ENCODE assay signal across 8 cellular contexts in the genomic region with DNA sequence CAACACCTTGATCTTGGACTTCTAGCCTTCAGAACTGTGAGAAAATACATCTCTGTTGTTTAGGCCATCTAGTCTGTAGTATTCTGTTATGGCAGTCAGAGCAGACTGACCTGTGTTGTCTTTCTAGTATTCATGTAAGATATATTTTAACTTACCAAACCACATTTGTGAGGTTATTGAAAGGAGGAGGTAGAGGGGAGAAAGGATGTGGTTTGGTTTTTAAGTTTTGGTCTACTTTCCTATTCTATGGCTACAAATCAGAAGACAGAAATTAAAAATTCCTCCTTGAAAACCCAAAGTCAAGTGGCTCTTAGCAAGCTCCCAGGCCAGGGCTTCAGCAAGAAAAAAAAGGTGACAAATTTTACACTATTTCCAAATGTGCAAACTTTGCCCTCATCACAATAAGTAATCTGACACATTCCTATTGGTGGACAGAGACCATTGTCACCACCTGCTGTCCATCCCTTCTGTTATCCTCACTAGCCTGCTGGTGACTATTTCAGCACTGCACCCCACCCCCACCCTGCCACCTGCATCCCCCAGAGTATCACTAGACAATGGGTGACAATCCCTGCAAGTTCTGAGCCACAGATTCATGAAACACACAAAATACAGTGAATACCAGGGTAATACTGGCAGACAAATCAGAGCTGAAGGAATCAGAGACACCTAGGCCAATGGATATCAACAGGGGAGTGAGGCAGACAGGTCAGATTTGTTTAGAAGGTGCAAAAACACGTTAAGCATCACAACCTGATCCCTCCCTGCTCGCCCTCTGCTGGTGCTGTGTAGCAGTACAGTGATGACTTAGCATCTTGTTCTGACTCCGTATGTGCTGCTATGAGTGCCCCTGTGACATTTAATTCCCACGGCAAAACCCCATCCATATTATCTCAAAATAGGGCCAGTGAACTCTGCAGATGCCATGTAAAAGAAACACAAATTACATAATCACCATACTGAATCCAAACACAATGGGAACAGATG.
DNase-seq lines count a peak whose midpoint lies in the region; ATAC-seq, FAIRE-seq and TF ChIP-seq lines count a peak whose summit lies in the region.

No MANE protein-coding gene starts in this region.

- CTCF ChIA-PET in CD4-positive, alpha-beta T cell (lab: Charles Lee) = interaction anchor here (1.4 kb wide), 1 partner anchor 51 kb away, joined by 3 read pairs; no protein-coding TSS in a partner anchor
- CTCF ChIA-PET in HepG2 (lab: Yijun Ruan, JAX; ENCODE audit: low intra/inter-chr PET ratio, low total read pairs) = interaction anchor here (1.5 kb wide), 1 partner anchor 113 kb away, joined by 6 read pairs; no protein-coding TSS in a partner anchor

- TF ChIP-seq POLR2A in HepG2 (IDR thresholded peaks at IDR 0.05; ENCODE audit: insufficient read depth in 1 of 2, low read depth in 2 of 2, low read length in 2 of 2) (no peak), testis (IDR thresholded peaks at IDR 0.05) (no peak)

- in situ Hi-C loops in HepG2 (cut with HindIII; ENCODE audit: extremely low pct_ligation_motif_present, low pct_unique_long_range_greater_than_20kb) = loop anchor here (10.0 kb wide), 1 partner anchor 109 kb away; no protein-coding TSS in a partner anchor

- ATAC-seq in CD4-positive, alpha-beta T cell (ENCODE audit: poor library complexity) = peak; percentile 89
- peak; percentile 75 for ATAC-seq in GM19025 (IDR thresholded peaks at IDR 0.05; ENCODE audit: low read depth, unreplicated experiment)
- ATAC-seq in HG03342 (IDR thresholded peaks at IDR 0.05; ENCODE audit: unreplicated experiment) = peak; percentile 69
- peak; percentile 78 for ATAC-seq in HepG2

- peaks cover 41% of the 10 kb centered on the region for H3K4me1 Mint-ChIP-seq in CD4-positive, alpha-beta T cell (ENCODE audit: low read depth)

- intact Hi-C loops in CD4-positive, alpha-beta T cell (cut with DNase I, micrococcal nuclease) = loop anchor here (1.0 to 10.0 kb wide), 3 partner anchors 61 to 115 kb away; no protein-coding TSS in a partner anchor
- intact Hi-C loops in ascending aorta (cut with DNase I) (no loop called here), HepG2 (cut with micrococcal nuclease; ENCODE audit: unreplicated experiment) (no loop called here), testis (cut with DNase I; ENCODE audit: low total_unique reads) (no loop called here)

- H3K4me2 ChIP-seq in SU-DHL-6 (ENCODE audit: low read depth, low read length, poor library complexity, severe bottlenecking) (no peak overlapping the region), HepG2 (ENCODE audit: low read depth, low read length) (no peak overlapping the region)

- no peak for TF ChIP-seq EP300 in HepG2 (IDR thresholded peaks at IDR 0.05; ENCODE audit: low read depth in 2 of 2, low read length in 2 of 2)
- TF ChIP-seq EP300 in HepG2 (CRISPR knock-in tag; IDR thresholded peaks at IDR 0.05; ENCODE audit: borderline replicate concordance) = no peak

- H3K36me3 ChIP-seq in SU-DHL-6 (ENCODE audit: low read length) = peaks cover 16% of the 10 kb centered on the region
- peaks cover 35 to 60% of the 10 kb centered on the region in 2 donors for H3K36me3 ChIP-seq in ascending aorta
- H3K36me3 ChIP-seq in HepG2 (replicated peaks in 1 of 2; ENCODE audit: control insufficient read depth in 1 of 2, insufficient read depth in 2 of 2, low read length in 2 of 2) = no peaks in the 10 kb centered on the region
- no peaks in the 10 kb centered on the region for H3K36me3 ChIP-seq in testis (ENCODE audit: low read depth, missing control alignments)

- H3K36me3 Mint-ChIP-seq in CD4-positive, alpha-beta T cell (ENCODE audit: low read depth) = peaks cover 100% of the 10 kb centered on the region

- H4K20me1 ChIP-seq in SU-DHL-6 (ENCODE audit: low read depth, low read length) (no peaks in the 10 kb centered on the region), HepG2 (ENCODE audit: insufficient read depth, low read length) (no peaks in the 10 kb centered on the region)

- no peaks in the 10 kb centered on the region for H3K27me3 ChIP-seq in CD4-positive, alpha-beta T cell (ENCODE audit: control insufficient read depth, insufficient read depth, low read length)
- H3K27me3 ChIP-seq in SU-DHL-6 (ENCODE audit: low read length) (no peaks in the 10 kb centered on the region), ascending aorta (no peaks in the 10 kb centered on the region), HepG2 (ENCODE audit: control insufficient read depth in 1 of 2, insufficient read depth in 2 of 2, low read length in 2 of 2) (no peaks in the 10 kb centered on the region), testis (no peaks in the 10 kb centered on the region)

- no TSS peak for BruUV-seq in HepG2 (replicated peaks; lab: Mats Ljungman, UMichigan)

- H2AFZ ChIP-seq in SU-DHL-6 (ENCODE audit: low read depth, low read length, severe bottlenecking) (peak overlapping the region; percentile 11), HepG2 (ENCODE audit: low read length) (no peak overlapping the region)

- no peak overlapping the region for H3K27ac ChIP-seq in CD4-positive, alpha-beta T cell (ENCODE audit: low read depth, low read length)
- H3K27ac ChIP-seq in SU-DHL-6 (ENCODE audit: low read depth, low read length) (no peak overlapping the region), ascending aorta (no peak overlapping the region), HepG2 (ENCODE audit: extremely low read length, insufficient read depth, low read length) (no peak overlapping the region), testis (no peak overlapping the region)

- H3K27ac Mint-ChIP-seq in CD4-positive, alpha-beta T cell = peak overlapping the region; percentile 5

- H3K4me1 ChIP-seq in ascending aorta = no peaks in the 10 kb centered on the region
- peaks cover 10% of the 10 kb centered on the region for H3K4me1 ChIP-seq in HepG2 (ENCODE audit: insufficient read depth, low read length)
- H3K4me1 ChIP-seq in testis = no peaks in the 10 kb centered on the region

- POLR2A ChIA-PET in CD4-positive, alpha-beta T cell (lab: Charles Lee) = no interaction called here
- POLR2A ChIA-PET in HepG2 (lab: Yijun Ruan, JAX) = no interaction called here

- H3K9me3 ChIP-seq in CD4-positive, alpha-beta T cell (ENCODE audit: control insufficient read depth, low read length) = no peaks in the 10 kb centered on the region
- H3K9me3 ChIP-seq in SU-DHL-6 (ENCODE audit: insufficient read depth, low read length) (no peaks in the 10 kb centered on the region), ascending aorta (no peaks in the 10 kb centered on the region), HepG2 (ENCODE audit: low read length) (peaks cover 9% of the 10 kb centered on the region; the same call in 1 of the 2 replicates), testis (no peaks in the 10 kb centered on the region)

- H3K9me2 ChIP-seq in SU-DHL-6 (replicated peaks; ENCODE audit: insufficient read depth, low read length) = no peaks in the 10 kb centered on the region

- peak in 9 of 10 experiments; percentile 11 to 39 (median 22) for DNase-seq in CD4-positive, alpha-beta T cell
- DNase-seq in ascending aorta (ENCODE audit: low spot score in 2 of 2) = no peak
- DNase-seq in HepG2 (ENCODE audit: low spot score) = peak; percentile 24
- peak; percentile 20 for DNase-seq in testis
- DNase-seq in cortex of kidney (lab: John Stamatoyannopoulos, UW) = no peak

- TF ChIP-seq RAD21 in HepG2 (CRISPR knock-in tag; IDR thresholded peaks at IDR 0.05) = no peak

- 0% methylated on average over 4 of the region's 4 CpGs for WGBS in HepG2 (ENCODE audit: low lambda C conversion rate)
- WGBS in testis, 2 donors = 83 to 86% methylated on average over 4 of the region's 4 CpGs

- H3K4me3 Mint-ChIP-seq in CD4-positive, alpha-beta T cell = no peak overlapping the region

- TF ChIP-seq CTCF in CD4-positive, alpha-beta T cell (IDR thresholded peaks at IDR 0.05) = peak; percentile 60
- TF ChIP-seq CTCF in SU-DHL-6 (IDR thresholded peaks at IDR 0.05; ENCODE audit: insufficient read depth, low read length, poor library complexity, severe bottlenecking) = peak; percentile 35
- peak in 2 of 3 experiments; percentile 19 to 23 for TF ChIP-seq CTCF in ascending aorta (IDR thresholded peaks at IDR 0.05)
- peak; percentile 53 for TF ChIP-seq CTCF in HepG2 (CRISPR knock-in tag; IDR thresholded peaks at IDR 0.05)
- peak in 1 of 3 experiments; percentile 16 for TF ChIP-seq CTCF in testis (IDR thresholded peaks at IDR 0.05)

- FAIRE-seq in HepG2 (lab: Jason Lieb, UNC) = peak; percentile 58

- no peaks in the 10 kb centered on the region for H3K27me3 Mint-ChIP-seq in CD4-positive, alpha-beta T cell

- no peak overlapping the region for H3K4me3 ChIP-seq in SU-DHL-6 (ENCODE audit: insufficient read depth, low read length, poor library complexity, severe bottlenecking)
- H3K4me3 ChIP-seq in ascending aorta = no peak overlapping the region
- H3K4me3 ChIP-seq in HepG2 (replicated peaks in 1 of 3; ENCODE audit: insufficient read depth in 1 of 3, low read depth in 2 of 3, low read length in 3 of 3) = no peak overlapping the region
- no peak overlapping the region for H3K4me3 ChIP-seq in testis

- H3K9me3 Mint-ChIP-seq in CD4-positive, alpha-beta T cell = peaks cover 3% of the 10 kb centered on the region

- H3K9ac ChIP-seq in SU-DHL-6 (ENCODE audit: low read length) (no peak overlapping the region), HepG2 (ENCODE audit: insufficient read depth, low read depth, low read length) (no peak overlapping the region)

- H3F3A ChIP-seq in SU-DHL-6 (ENCODE audit: insufficient read depth) = no peaks in the 10 kb centered on the region

- H3K79me2 ChIP-seq in SU-DHL-6 (ENCODE audit: insufficient read depth, low read length) (no peaks in the 10 kb centered on the region), HepG2 (ENCODE audit: insufficient read depth, low read length) (no peaks in the 10 kb centered on the region)

TF ChIP-seq in HepG2, 621 proteins besides CTCF, POLR2A, EP300 and RAD21 (continues in another document):
- TF ChIP-seq MAFF (IDR thresholded peaks at IDR 0.05; ENCODE audit: low read depth, low read length) (peak; percentile 52; the same call in 1 of the 2 replicates), NFE2L2 (IDR thresholded peaks at IDR 0.05; ENCODE audit: low read length) (peak; percentile 63; the same call in 1 of the 2 replicates), ELF1 (CRISPR knock-in tag; IDR thresholded peaks at IDR 0.05) (no peak), ZNF317 (CRISPR knock-in tag; IDR thresholded peaks at IDR 0.05) (peak; percentile 94), SMC3 (IDR thresholded peaks at IDR 0.05; ENCODE audit: low read length) (peak; percentile 25; the same call in 1 of the 2 replicates), NFE2 (CRISPR knock-in tag; IDR thresholded peaks at IDR 0.05) (peak; percentile 99)
- TF ChIP-seq, protein P1, sequence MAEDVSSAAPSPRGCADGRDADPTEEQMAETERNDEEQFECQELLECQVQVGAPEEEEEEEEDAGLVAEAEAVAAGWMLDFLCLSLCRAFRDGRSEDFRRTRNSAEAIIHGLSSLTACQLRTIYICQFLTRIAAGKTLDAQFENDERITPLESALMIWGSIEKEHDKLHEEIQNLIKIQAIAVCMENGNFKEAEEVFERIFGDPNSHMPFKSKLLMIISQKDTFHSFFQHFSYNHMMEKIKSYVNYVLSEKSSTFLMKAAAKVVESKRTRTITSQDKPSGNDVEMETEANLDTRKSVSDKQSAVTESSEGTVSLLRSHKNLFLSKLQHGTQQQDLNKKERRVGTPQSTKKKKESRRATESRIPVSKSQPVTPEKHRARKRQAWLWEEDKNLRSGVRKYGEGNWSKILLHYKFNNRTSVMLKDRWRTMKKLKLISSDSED (CRISPR knock-in tag; IDR thresholded peaks at IDR 0.05) = no peak

Comparison
In these comparisons a context has a peak if more than half of its experiments do, and no peak if none do; other contexts are left out.
1. DNase-seq: peak in CD4-positive, alpha-beta T cell (9 of 10), HepG2 (single experiment) and testis (single experiment); none in ascending aorta (0 of 2) and cortex of kidney (single experiment).
2. intact Hi-C loops: an anchor here in CD4-positive, alpha-beta T cell (1.0 to 10.0 kb wide); none called in ascending aorta, HepG2 and testis.
3. Peak in every context shown above with its lines, with median percentiles within 50 percentile points of each other: ATAC-seq.